Comparison of ENCODE assay signal across 8 cellular contexts in the genomic region with DNA sequence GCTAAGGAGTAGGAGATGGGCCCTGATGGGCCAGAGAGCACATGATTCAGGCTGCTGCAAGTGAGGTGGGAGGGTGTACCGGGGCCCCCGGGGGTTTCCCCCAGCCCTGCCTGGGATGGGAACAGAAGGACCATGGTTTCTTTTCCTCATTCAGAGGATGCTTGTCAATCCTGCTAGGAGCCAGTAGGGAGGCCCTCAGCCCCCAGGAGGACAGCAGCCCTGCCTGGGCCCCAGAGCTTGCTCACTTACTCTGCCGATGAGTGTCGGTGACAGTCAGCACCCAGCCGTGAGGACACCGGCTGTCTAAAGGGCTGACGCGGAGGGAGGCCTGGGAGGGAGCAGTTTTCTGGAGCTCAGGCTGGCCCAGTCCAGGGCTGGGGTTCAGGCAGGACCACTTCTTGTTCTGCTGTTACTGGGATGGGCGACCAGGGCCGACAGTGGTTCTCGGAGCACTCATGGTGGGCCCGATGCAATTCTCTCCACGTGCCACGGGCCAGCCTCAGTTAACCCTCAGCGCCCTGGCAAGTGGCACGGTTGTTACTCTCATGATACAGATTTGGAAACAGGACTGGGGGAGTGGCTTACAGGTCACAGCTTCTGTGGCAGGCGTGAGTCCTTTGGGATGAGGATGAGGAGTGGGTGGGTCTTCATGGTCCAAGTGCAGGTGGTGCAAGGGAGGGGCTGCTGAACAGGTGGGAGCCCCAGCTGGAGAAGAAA. TPM values are rescaled to one million over a fixed set of nuclear protein-coding genes. Genes with fewer than 3 reads are reported as not detected.
DNase-seq lines count a peak whose midpoint lies in the region; ATAC-seq and TF ChIP-seq lines count a peak whose summit lies in the region.

No MANE protein-coding gene starts in this region.

- H3K27me3 ChIP-seq in AG04450 (ENCODE audit: control insufficient read depth, insufficient read depth, low read length) (peaks cover 4% of the 10 kb centered on the region), mononuclear cell (ENCODE audit: insufficient read depth, low read length) (no peaks in the 10 kb centered on the region)

- peaks cover 0 to 3% (median 0%) of the 10 kb centered on the region in 5 experiments for H3K9me3 Mint-ChIP-seq in brain

- TF ChIP-seq CTCF in AG04450 (IDR thresholded peaks at IDR 0.05; ENCODE audit: low read depth, low read length), result no peak
- no peak for TF ChIP-seq CTCF in brain (conservative IDR thresholded peaks at IDR 0.05)

- POLR2A ChIA-PET in AG04450 (lab: Yijun Ruan, JAX), result no interaction called here

- CTCF ChIA-PET in AG04450 (lab: Charles Lee), result no interaction called here

- H3K4me3 ChIP-seq in AG04450 (ENCODE audit: low read depth, low read length) (peak overlapping the region; percentile 71; the same call in 1 of the 2 replicates), mononuclear cell (ENCODE audit: low read length) (peak overlapping the region; percentile 71)

- ATAC-seq in HG02840 (IDR thresholded peaks at IDR 0.05; ENCODE audit: low FRiP score, unreplicated experiment) (no peak), GM21515 (IDR thresholded peaks at IDR 0.05; ENCODE audit: unreplicated experiment) (no peak)

- H3K27ac ChIP-seq in AG04450 (ENCODE audit: low read depth, low read length), result no peak overlapping the region

- DNase-seq in AG04450 (ENCODE audit: low read depth, low spot score) (no peak), HuH-7 (ENCODE audit: low spot score) (peak; percentile 25), GDM1 (lab: John Stamatoyannopoulos, UW) (no peak)
- no peak for DNase-seq in stimulated activated naive CD4-positive, alpha-beta T cell (lab: John Stamatoyannopoulos, UW)

- H3K4me1 ChIP-seq in mononuclear cell (ENCODE audit: insufficient read depth, low read length), result peaks cover 62% of the 10 kb centered on the region

- H3K36me3 Mint-ChIP-seq in brain, result no peaks in the 10 kb centered on the region

- peak overlapping the region; percentile 79 to 88 (median 83) for H3K4me3 Mint-ChIP-seq in brain

- H3K9me3 ChIP-seq in AG04450 (ENCODE audit: control insufficient read depth, insufficient read depth, low read length) (no peaks in the 10 kb centered on the region; the same call in 1 of the 2 replicates), mononuclear cell (ENCODE audit: low read depth, low read length) (no peaks in the 10 kb centered on the region)

- peak overlapping the region in 4 of 5 experiments; percentile 42 to 80 (median 64) for H3K27ac Mint-ChIP-seq in brain

- peaks cover 9% of the 10 kb centered on the region for H3K27me3 Mint-ChIP-seq in brain

- H3K4me1 Mint-ChIP-seq in brain, result peaks cover 40% of the 10 kb centered on the region

RNA-seq across cellular contexts. Expression of a gene that starts 1.8 kb away (rescaled TPM):
- polyA plus RNA-seq in AG04450 (2011; rRNA removed) (12.1 and 14.5 TPM in 2 replicates), brain (ENCODE audit: insufficient read depth, low read depth, low replicate concordance) (43.8 TPM)
- polyA minus RNA-seq in AG04450 (2011; rRNA and poly(A)+ RNA removed), result 12.2 and 21.0 TPM in 2 replicates
- 28.7 TPM for total RNA-seq in mononuclear cell

RNA-seq across cellular contexts. Expression of a gene that starts 11.5 kb away (rescaled TPM):
- polyA plus RNA-seq in AG04450 (2011; rRNA removed) (26.1 and 29.0 TPM in 2 replicates), brain (ENCODE audit: insufficient read depth, low read depth, low replicate concordance) (69.6 TPM)
- 53.6 and 69.1 TPM in 2 replicates for polyA minus RNA-seq in AG04450 (2011; rRNA and poly(A)+ RNA removed)
- total RNA-seq in mononuclear cell, result 56.6 TPM

RNA-seq across cellular contexts. Expression of a gene that starts 17.0 kb away (rescaled TPM):
- polyA plus RNA-seq in AG04450 (2011; rRNA removed) (11.4 and 11.6 TPM in 2 replicates), brain (ENCODE audit: insufficient read depth, low read depth, low replicate concordance) (41.3 TPM)
- 6.5 and 10.5 TPM in 2 replicates for polyA minus RNA-seq in AG04450 (2011; rRNA and poly(A)+ RNA removed)
- 1.4 TPM for total RNA-seq in mononuclear cell

RNA-seq across cellular contexts. Expression of a gene that starts 28.6 kb away (rescaled TPM):
- 19.5 and 21.9 TPM in 2 replicates for polyA plus RNA-seq in AG04450 (2011; rRNA removed)
- polyA minus RNA-seq in AG04450 (2011; rRNA and poly(A)+ RNA removed), result 14.7 and 19.8 TPM in 2 replicates
- 19.4 TPM for polyA plus RNA-seq in brain (ENCODE audit: insufficient read depth, low read depth, low replicate concordance)
- total RNA-seq in mononuclear cell, result 17.6 TPM

RNA-seq across cellular contexts. Expression of a gene that starts 55.6 kb away (rescaled TPM):
- 12.3 and 15.6 TPM in 2 replicates for polyA plus RNA-seq in AG04450 (2011; rRNA removed)
- 2.8 and 4.4 TPM in 2 replicates for polyA minus RNA-seq in AG04450 (2011; rRNA and poly(A)+ RNA removed)
- polyA plus RNA-seq in brain (ENCODE audit: insufficient read depth, low read depth, low replicate concordance), result 87.2 TPM
- total RNA-seq in mononuclear cell, result 15.6 TPM
